ENCODE assay signal across 1 cellular context in the genomic region with DNA sequence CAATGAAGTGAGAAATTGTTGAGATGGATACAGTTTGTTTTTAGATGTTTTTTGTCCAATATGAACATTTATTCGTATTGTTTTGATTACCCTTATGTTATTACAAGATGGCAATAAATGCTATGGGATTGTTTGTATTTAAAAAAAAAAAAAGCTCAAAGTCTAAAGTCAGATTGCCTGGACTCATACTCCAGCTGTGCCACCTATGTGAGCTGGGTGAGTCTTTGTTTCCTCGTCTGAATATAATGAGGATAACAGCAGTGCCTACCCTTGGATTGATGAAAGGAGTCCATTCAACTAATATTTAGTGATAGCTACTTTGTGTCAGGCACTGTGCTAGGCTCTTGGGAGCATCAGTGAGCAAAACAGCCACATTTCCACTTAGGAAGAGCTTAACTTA.
TF ChIP-seq lines count a peak whose summit lies in the region.

No MANE protein-coding gene starts in this region.

TF ChIP-seq in K562, 482 proteins besides CTCF, POLR2A, EP300 and RAD21:
- TF ChIP-seq RFX5 (IDR thresholded peaks at IDR 0.05; ENCODE audit: low read depth, low read length) (no peak), RBM25 (IDR thresholded peaks at IDR 0.05; ENCODE audit: low read depth, low read length, severe bottlenecking) (peak; percentile 60)
